ENCODE assay signal across 18 cellular contexts in the genomic region with DNA sequence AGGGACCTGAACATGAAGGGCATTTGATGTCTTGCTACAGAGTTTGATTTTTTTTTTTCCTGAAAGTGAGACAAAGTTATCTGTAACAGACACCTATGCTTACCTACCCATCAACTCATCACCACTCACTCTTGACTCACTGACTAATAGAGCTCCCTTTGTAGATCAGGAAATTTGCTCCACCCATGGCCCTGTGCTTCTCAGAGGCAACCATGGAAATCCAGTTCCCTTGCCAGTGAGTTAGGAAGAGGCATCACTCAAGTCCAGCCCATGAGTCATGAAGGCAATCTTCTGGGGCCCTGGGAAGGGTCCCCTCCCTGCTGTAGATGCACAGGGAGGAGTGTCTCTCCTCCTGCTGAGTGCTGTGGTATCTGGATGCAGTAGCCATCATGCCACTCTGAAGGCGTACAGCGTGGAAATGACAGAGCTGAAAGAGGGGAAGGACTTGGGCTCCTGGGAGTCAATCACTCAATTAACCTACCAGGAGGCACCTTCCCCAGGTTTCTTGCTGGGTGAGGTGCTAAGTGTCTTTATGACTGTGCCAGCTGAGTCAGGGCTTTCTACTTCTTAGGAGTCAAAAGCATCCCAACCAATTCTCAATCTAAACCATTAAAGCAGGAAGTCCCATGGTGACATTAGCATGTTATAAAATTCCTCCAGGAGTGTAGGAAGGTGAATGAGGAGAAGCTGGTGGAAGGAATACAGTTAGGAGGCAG.
"Had no signal": no experiment of that assay in that cellular context is flagged by ENCODE, and none has a peak within 500 bp of the region (broad histone marks: within the 10 kb centered on the region; RNA-seq: fewer than 3 reads in every experiment).

No MANE protein-coding gene starts in this region.

- H3K27me3 Mint-ChIP-seq: activated naive CD8-positive, alpha-beta T cell treated with anti-CD3 and anti-CD28 coated beads, Interleukin-2, amount 50 U/mL, for 24 hours; stimulated activated memory B cell treated with anti-CD40 and anti-IgM and Interleukin-4, amounts not matched to agents 10 μg/mL and 1 μg/mL and 100 μg/mL, for 72 hours had no signal

- H3K36me3 Mint-ChIP-seq: stimulated activated memory B cell treated with anti-CD40 and anti-IgM and Interleukin-4, amounts not matched to agents 10 μg/mL and 1 μg/mL and 100 μg/mL, for 72 hours had no signal

- H3K36me3 ChIP-seq: gastrocnemius medialis, heart right ventricle, lower lobe of right lung, ovary, spleen, thyroid gland had no signal

- H3K4me1 ChIP-seq: gastrocnemius medialis had no signal

- H3K9me3 ChIP-seq: gastrocnemius medialis, heart right ventricle, lower lobe of right lung, ovary, spleen, thyroid gland had no signal

- H3K27ac ChIP-seq: gastrocnemius medialis, heart right ventricle, lower lobe of right lung, ovary, spleen, thyroid gland had no signal

- H3K27me3 ChIP-seq: gastrocnemius medialis, heart right ventricle, ovary, spleen, thyroid gland had no signal

- H3K27ac Mint-ChIP-seq: activated naive CD8-positive, alpha-beta T cell treated with anti-CD3 and anti-CD28 coated beads, Interleukin-2, amount 50 U/mL, for 24 hours; stimulated activated memory B cell treated with anti-CD40 and anti-IgM and Interleukin-4, amounts not matched to agents 10 μg/mL and 1 μg/mL and 100 μg/mL, for 72 hours; T-helper 17 cell; WTC11 had no signal

- H3K9me3 Mint-ChIP-seq: activated naive CD8-positive, alpha-beta T cell treated with anti-CD3 and anti-CD28 coated beads, Interleukin-2, amount 50 U/mL, for 24 hours; stimulated activated memory B cell treated with anti-CD40 and anti-IgM and Interleukin-4, amounts not matched to agents 10 μg/mL and 1 μg/mL and 100 μg/mL, for 72 hours; WTC11 had no signal

- H3K4me3 ChIP-seq: gastrocnemius medialis, heart right ventricle, lower lobe of right lung, ovary, spleen, thyroid gland had no signal

- H3K4me3 Mint-ChIP-seq: activated naive CD8-positive, alpha-beta T cell treated with anti-CD3 and anti-CD28 coated beads, Interleukin-2, amount 50 U/mL, for 24 hours; neural crest cell; stimulated activated memory B cell treated with anti-CD40 and anti-IgM and Interleukin-4, amounts not matched to agents 10 μg/mL and 1 μg/mL and 100 μg/mL, for 72 hours; T-helper 17 cell; WTC11 had no signal

- ATAC-seq: activated naive CD8-positive, alpha-beta T cell treated with anti-CD3 and anti-CD28 coated beads, Interleukin-2, amount 50 U/mL, for 24 hours; gastrocnemius medialis; left colon; lower lobe of right lung; sciatic nerve; stimulated activated memory B cell treated with anti-CD40 and anti-IgM and Interleukin-4, amounts not matched to agents 10 μg/mL and 1 μg/mL and 100 μg/mL, for 72 hours; T-helper 17 cell; WTC11 had no signal

- DNase-seq: activated CD4-positive, alpha-beta T cell treated with anti-CD3 and anti-CD28 coated beads, Interleukin-2, amount 50 U/mL, for 1 hour; activated gamma-delta T cell treated with Interleukin-2 at 50 U/mL for 16 hours; activated naive CD8-positive, alpha-beta T cell treated with anti-CD3 and anti-CD28 coated beads, Interleukin-2, amount 50 U/mL, for 24 hours; aorta; cerebellar nuclear complex; effector CD8-positive, alpha-beta T cell; gastrocnemius medialis; heart right ventricle; left colon; lower lobe of right lung; ovary; spleen; T-helper 17 cell; thyroid gland had no signal
